Comparison of ENCODE assay signal across 25 cellular contexts in the genomic region with DNA sequence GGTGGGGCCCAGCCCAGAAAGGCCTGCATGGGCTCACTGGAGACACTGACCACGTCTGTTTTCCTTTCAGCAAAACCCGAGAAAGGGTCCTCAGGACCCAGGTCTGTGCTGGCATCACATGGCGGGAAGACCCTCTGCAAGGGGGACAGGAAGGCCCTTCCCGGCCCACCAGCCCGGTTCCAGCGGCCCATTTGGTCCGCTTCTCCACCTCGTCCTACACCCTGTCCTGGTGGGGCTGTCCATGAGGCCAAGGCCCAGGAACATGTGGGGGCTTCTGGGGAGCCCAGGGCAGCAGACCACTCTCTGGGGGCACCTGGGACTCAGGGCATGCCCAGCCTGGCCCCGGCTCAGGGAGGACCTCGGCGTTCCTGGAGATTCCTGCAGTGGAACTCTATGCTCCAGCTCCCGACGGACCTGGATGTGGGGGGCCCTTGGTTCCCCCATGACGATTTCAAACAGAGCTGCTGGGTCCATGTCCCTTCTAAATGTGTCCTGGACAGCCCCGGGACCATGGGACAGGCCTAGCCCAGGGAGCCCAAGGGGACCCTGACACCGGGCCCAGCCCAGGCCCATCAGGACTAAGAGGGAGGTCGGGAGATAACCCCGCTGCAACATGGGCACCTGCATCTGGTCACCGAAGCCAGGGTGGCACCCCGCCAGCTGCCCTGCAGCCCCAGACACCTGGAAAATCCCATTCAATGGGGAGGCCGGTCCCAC.
"Had no signal": no experiment of that assay in that cellular context is flagged by ENCODE, and none has a peak within 500 bp of the region (broad histone marks: within the 10 kb centered on the region; RNA-seq: fewer than 3 reads in every experiment).

No MANE protein-coding gene starts in this region.

- H3K36me3 ChIP-seq: heart right ventricle, lower lobe of right lung, neural progenitor cell, ovary, prostate gland, suprapubic skin, thoracic aorta, tibial nerve, uterus had no signal

- H3K9ac ChIP-seq: neural progenitor cell had no signal

- H3K4me2 ChIP-seq: hepatocyte, neural progenitor cell had no signal

- DNase-seq: heart right ventricle; kidney glomerular epithelial cell; left cardiac atrium; left ventricle myocardium superior; lower lobe of right lung; mammary epithelial cell; mesendoderm; naive B cell; natural killer cell; nephron progenitor cell; ovary; retina; right cardiac atrium; stimulated activated CD4-positive, alpha-beta T cell treated with anti-CD3 and anti-CD28 coated beads, Interleukin-4, amount 100 ng/mL, for 24 hours; stimulated activated naive CD4-positive, alpha-beta T cell; uterus had no signal

- H2AFZ ChIP-seq: hepatocyte, neural progenitor cell had no signal

- H3K27me3 ChIP-seq: heart right ventricle, hepatocyte, neural progenitor cell, ovary, suprapubic skin, tibial nerve, uterus had no signal

- H3K79me2 ChIP-seq: hepatocyte had no signal

- ATAC-seq: left ventricle myocardium superior; natural killer cell; sciatic nerve; stimulated activated effector memory CD8-positive, alpha-beta T cell treated with anti-CD3 and anti-CD28 coated beads, Interleukin-12 subunit alpha, Interleukin-12 subunit beta, amount 100 ng/mL, for 72 hours had no signal

- H3K9me3 ChIP-seq: lower lobe of right lung, ovary, prostate gland, suprapubic skin, thoracic aorta, tibial nerve, uterus had no signal

- H3K4me1 ChIP-seq: heart right ventricle, lower lobe of right lung, neural progenitor cell, prostate gland, suprapubic skin, tibial nerve, uterus had no signal

- H3K27ac ChIP-seq: heart right ventricle, hepatocyte, lower lobe of right lung, neural progenitor cell, ovary, prostate gland, skin epidermis, suprapubic skin, thoracic aorta, tibial nerve, uterus had no signal

- H3K4me3 ChIP-seq: heart right ventricle, hepatocyte, lower lobe of right lung, neural progenitor cell, ovary, prostate gland, skin epidermis, suprapubic skin, thoracic aorta, tibial nerve, uterus had no signal
